Comparison of ENCODE assay signal across 15 cellular contexts in genomic region chr7:22700559-22701002, GRCh38. TPM values are rescaled to one million over a fixed set of nuclear protein-coding genes. Genes with fewer than 3 reads are reported as not detected.
DNase-seq lines count a peak whose midpoint lies in the region; ATAC-seq and TF ChIP-seq lines count a peak whose summit lies in the region.
"Had no signal": no experiment of that assay in that cellular context is flagged by ENCODE, and none has a peak within 500 bp of the region (broad histone marks: within the 10 kb centered on the region; RNA-seq: fewer than 3 reads in every experiment).

No MANE protein-coding gene starts in this region.

- no peak for TF ChIP-seq CTCF in lung (IDR thresholded peaks at IDR 0.05; ENCODE audit: control extremely low read depth, extremely low read depth)

- peak; percentile 53 for DNase-seq in ELR (ENCODE audit: low read depth)
- DNase-seq in MG63, result peak; percentile 43
- DNase-seq in amniotic stem cell (lab: John Stamatoyannopoulos, UW), result peak; percentile 21
- DNase-seq in lung (ENCODE audit: low spot score), result no peak
- no peak for DNase-seq in cerebellar cortex (ENCODE audit: low spot score)
- DNase-seq: DMS153; effector CD8-positive, alpha-beta T cell; heart right ventricle; lower lobe of right lung; NCI-H1436; NCI-H774; stimulated activated CD4-positive, alpha-beta T cell treated with anti-CD3 and anti-CD28 coated beads, Interleukin-4, amount 100 ng/mL, for 24 hours had no signal

- ATAC-seq in lung (ENCODE audit: insufficient read depth, low FRiP score), result peak; percentile 44
- ATAC-seq in HG02938 (IDR thresholded peaks at IDR 0.05; ENCODE audit: unreplicated experiment), result no peak
- ATAC-seq in HG03521 (IDR thresholded peaks at IDR 0.05; ENCODE audit: unreplicated experiment), result no peak

- H3K27me3 ChIP-seq in MG63 (no peaks in the 10 kb centered on the region), lung (ENCODE audit: control insufficient read depth, insufficient read depth) (no peaks in the 10 kb centered on the region)
- H3K27me3 ChIP-seq: heart right ventricle had no signal

- H3K4me1 ChIP-seq in lung (ENCODE audit: control insufficient read depth in 2 of 2, insufficient read depth in 2 of 2, low read length in 2 of 2), result peaks cover 0 to 4% of the 10 kb centered on the region in 2 donors

- WGBS in lung, 2 donors, result 36 to 38% methylated on average over 1 of the region's 1 CpG

- H3K27ac ChIP-seq in lung (ENCODE audit: low read depth in 1 of 2, low read length in 1 of 2), result no peak overlapping the region
- H3K27ac ChIP-seq: lower lobe of right lung had no signal

- no peak overlapping the region for H3K4me3 ChIP-seq in MG63
- H3K4me3 ChIP-seq in lung, result no peak overlapping the region
- H3K4me3 ChIP-seq: heart right ventricle, lower lobe of right lung had no signal

- no peaks in the 10 kb centered on the region for H3K9me3 ChIP-seq in MG63
- H3K9me3 ChIP-seq in lung (ENCODE audit: control insufficient read depth in 2 of 2, insufficient read depth in 1 of 2, low read length in 1 of 2), result no peaks in the 10 kb centered on the region
- H3K9me3 ChIP-seq: heart right ventricle, lower lobe of right lung had no signal

- H3K36me3 ChIP-seq in MG63, result no peaks in the 10 kb centered on the region
- no peaks in the 10 kb centered on the region for H3K36me3 ChIP-seq in lung (ENCODE audit: control insufficient read depth in 2 of 2, insufficient read depth in 2 of 2, low read length in 2 of 2)
- H3K36me3 ChIP-seq: heart right ventricle, lower lobe of right lung had no signal

RNA-seq across cellular contexts. Expression of gene IL6, which starts 26.4 kb away (rescaled TPM):
- 5.2 and 13.7 TPM in 2 replicates for total RNA-seq in MG63 (2014; rRNA removed; shearing (Covaris generic); ENCODE audit: low replicate concordance)
- 1 to 10 TPM; 2.7 to 5.5 TPM for total RNA-seq in lung
- polyA plus RNA-seq in lung, result 100 to 1,000 TPM in 1 of 2 donors, 10 to 100 TPM in 1; 19.3 to 155 TPM
- total RNA-seq: progenitor cell of endocrine pancreas had no signal

Comparison
In these comparisons a context has a peak if more than half of its experiments do, and no peak if none do; other contexts are left out.
1. DNase-seq: peak in ELR (single experiment), MG63 (single experiment) and amniotic stem cell (single experiment); none in lung (single experiment) and cerebellar cortex (single experiment).